In the genomic region with DNA sequence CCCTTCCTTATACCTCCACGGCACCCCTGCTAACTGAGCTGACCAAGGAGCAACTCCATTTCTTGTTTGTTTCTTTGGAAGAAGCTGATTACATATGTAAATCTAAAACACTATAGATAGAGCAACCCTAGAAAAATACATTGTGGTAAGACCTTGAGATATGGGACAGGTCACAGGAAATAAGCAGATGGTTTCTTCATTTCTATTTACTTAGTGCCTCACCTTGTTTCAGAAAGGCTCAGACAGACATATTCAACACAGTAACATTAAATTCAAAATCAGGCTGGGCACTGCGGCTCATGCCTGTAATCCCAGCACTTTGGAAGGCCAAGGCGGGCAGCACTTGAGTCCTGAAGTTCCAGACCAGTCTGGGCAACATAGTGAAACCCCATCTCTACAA, we compare ENCODE assay signal across 22 cellular contexts. TPM values are rescaled to one million over a fixed set of nuclear protein-coding genes. Genes with fewer than 3 reads are reported as not detected.
DNase-seq lines count a peak whose midpoint lies in the region; ATAC-seq lines count a peak whose summit lies in the region.
"Had no signal": no experiment of that assay in that cellular context is flagged by ENCODE, and none has a peak within 500 bp of the region (broad histone marks: within the 10 kb centered on the region; RNA-seq: fewer than 3 reads in every experiment).

No MANE protein-coding gene starts in this region.

- no peak for DNase-seq in CD4-positive, CD25-positive, alpha-beta regulatory T cell
- no peak for DNase-seq in activated T-helper 2 cell treated with anti-CD3 and anti-CD28 coated beads, Interferon-gamma antibody, Interleukin-2, Interleukin-4, amounts not matched to agents 10 μg/mL and 5 μg/mL and 100 μg/mL, durations not matched to agents 14 hours and 24 hours and 36 hours (ENCODE audit: low spot score)
- DNase-seq in naive B cell: no peak
- DNase-seq in COR-L47 (lab: John Stamatoyannopoulos, UW): no peak
- DNase-seq in SW480 (ENCODE audit: low spot score): no peak
- no peak for DNase-seq in HCEC 1CT
- DNase-seq: activated naive CD4-positive, alpha-beta T cell treated with anti-CD3 and anti-CD28 coated beads, Interleukin-2, amount 10 ng/mL, durations not matched to agents 7 days and 5 days; BE2C; DND-41; heart left ventricle; HFFc6; IMR-90; kidney; midbrain; MV-4-11; NCI-H1930; NCI-H510A; SJCRH30; stimulated activated CD4-positive, alpha-beta T cell treated with anti-CD3 and anti-CD28 coated beads, Interleukin-2, amount 100 ng/mL, for 48 hours; tibial artery had no signal

- peak overlapping the region; percentile 42 to 89 (median 72) for H3K27ac Mint-ChIP-seq in CD4-positive, CD25-positive, alpha-beta regulatory T cell
- H3K27ac Mint-ChIP-seq in activated T-helper 2 cell treated with anti-CD3 and anti-CD28 coated beads, Interferon-gamma antibody, Interleukin-2, Interleukin-4, amounts not matched to agents 10 μg/mL and 5 μg/mL and 100 μg/mL, durations not matched to agents 14 hours and 24 hours and 36 hours: peak overlapping the region; percentile 66
- peak overlapping the region; percentile 15 to 92 (median 78) for H3K27ac Mint-ChIP-seq in naive B cell
- H3K27ac Mint-ChIP-seq: activated naive CD4-positive, alpha-beta T cell treated with anti-CD3 and anti-CD28 coated beads, Interleukin-2, amount 10 ng/mL, durations not matched to agents 7 days and 5 days; HFFc6 had no signal

- H3K4me1 Mint-ChIP-seq in CD4-positive, CD25-positive, alpha-beta regulatory T cell: peaks cover 20 to 79% (median 62%) of the 10 kb centered on the region in 4 donors
- peaks cover 43% of the 10 kb centered on the region for H3K4me1 Mint-ChIP-seq in activated T-helper 2 cell treated with anti-CD3 and anti-CD28 coated beads, Interferon-gamma antibody, Interleukin-2, Interleukin-4, amounts not matched to agents 10 μg/mL and 5 μg/mL and 100 μg/mL, durations not matched to agents 14 hours and 24 hours and 36 hours (ENCODE audit: low read depth)
- H3K4me1 Mint-ChIP-seq in naive B cell: peaks cover 43 to 79% (median 78%) of the 10 kb centered on the region in 3 donors

- intact Hi-C loops in activated T-helper 2 cell treated with anti-CD3 and anti-CD28 coated beads, Interferon-gamma antibody, Interleukin-2, Interleukin-4, amounts not matched to agents 10 μg/mL and 5 μg/mL and 100 μg/mL, durations not matched to agents 14 hours and 24 hours and 36 hours (cut with micrococcal nuclease): no loop called here

- no peak overlapping the region for H3K4me3 ChIP-seq in CD4-positive, CD25-positive, alpha-beta regulatory T cell (ENCODE audit: low read depth, low read length)
- H3K4me3 ChIP-seq: heart left ventricle, SJCRH30, tibial artery had no signal

- H3K4me1 ChIP-seq in CD4-positive, CD25-positive, alpha-beta regulatory T cell (ENCODE audit: control insufficient read depth, insufficient read depth, low read length, poor library complexity, severe bottlenecking): peaks cover 14% of the 10 kb centered on the region
- H3K4me1 ChIP-seq: BE2C, SJCRH30 had no signal

- ATAC-seq in CD4-positive, CD25-positive, alpha-beta regulatory T cell (ENCODE audit: low read depth in 2 of 2): peak in 1 of 2 donors; percentile 39
- ATAC-seq in GM18868 (IDR thresholded peaks at IDR 0.05; ENCODE audit: unreplicated experiment): peak; percentile 59
- no peak for ATAC-seq in naive B cell (ENCODE audit: low read depth in 2 of 2)
- no peak for ATAC-seq in HG02588 (IDR thresholded peaks at IDR 0.05; ENCODE audit: unreplicated experiment)

- peak overlapping the region in 3 of 4 donors; percentile 11 to 72 (median 30) for H3K4me3 Mint-ChIP-seq in CD4-positive, CD25-positive, alpha-beta regulatory T cell
- H3K4me3 Mint-ChIP-seq in activated T-helper 2 cell treated with anti-CD3 and anti-CD28 coated beads, Interferon-gamma antibody, Interleukin-2, Interleukin-4, amounts not matched to agents 10 μg/mL and 5 μg/mL and 100 μg/mL, durations not matched to agents 14 hours and 24 hours and 36 hours (ENCODE audit: low read depth): no peak overlapping the region
- H3K4me3 Mint-ChIP-seq in naive B cell: no peak overlapping the region
- H3K4me3 Mint-ChIP-seq: activated naive CD4-positive, alpha-beta T cell treated with anti-CD3 and anti-CD28 coated beads, Interleukin-2, amount 10 ng/mL, durations not matched to agents 7 days and 5 days; HFFc6 had no signal

- H3K27me3 ChIP-seq in CD4-positive, CD25-positive, alpha-beta regulatory T cell (ENCODE audit: control insufficient read depth, insufficient read depth, low read length): no peaks in the 10 kb centered on the region
- H3K27me3 ChIP-seq: BE2C, heart left ventricle, SJCRH30, tibial artery had no signal

- peaks cover 61% of the 10 kb centered on the region for H3K36me3 Mint-ChIP-seq in CD4-positive, CD25-positive, alpha-beta regulatory T cell
- H3K36me3 Mint-ChIP-seq in activated T-helper 2 cell treated with anti-CD3 and anti-CD28 coated beads, Interferon-gamma antibody, Interleukin-2, Interleukin-4, amounts not matched to agents 10 μg/mL and 5 μg/mL and 100 μg/mL, durations not matched to agents 14 hours and 24 hours and 36 hours (ENCODE audit: low read depth): peaks cover 67% of the 10 kb centered on the region
- peaks cover 23 to 42% of the 10 kb centered on the region in 2 donors for H3K36me3 Mint-ChIP-seq in naive B cell

- peak overlapping the region; percentile 42 for H3K27ac ChIP-seq in CD4-positive, CD25-positive, alpha-beta regulatory T cell (ENCODE audit: insufficient read depth, low read length, poor library complexity, severe bottlenecking)
- H3K27ac ChIP-seq: SJCRH30, tibial artery had no signal

- H3K36me3 ChIP-seq in CD4-positive, CD25-positive, alpha-beta regulatory T cell (ENCODE audit: control insufficient read depth, insufficient read depth, low read length): peaks cover 51% of the 10 kb centered on the region
- H3K36me3 ChIP-seq: SJCRH30 had no signal

- H3K27me3 Mint-ChIP-seq in CD4-positive, CD25-positive, alpha-beta regulatory T cell: no peaks in the 10 kb centered on the region
- no peaks in the 10 kb centered on the region for H3K27me3 Mint-ChIP-seq in activated T-helper 2 cell treated with anti-CD3 and anti-CD28 coated beads, Interferon-gamma antibody, Interleukin-2, Interleukin-4, amounts not matched to agents 10 μg/mL and 5 μg/mL and 100 μg/mL, durations not matched to agents 14 hours and 24 hours and 36 hours (ENCODE audit: low read depth)
- H3K27me3 Mint-ChIP-seq in naive B cell: no peaks in the 10 kb centered on the region
- H3K27me3 Mint-ChIP-seq: activated naive CD4-positive, alpha-beta T cell treated with anti-CD3 and anti-CD28 coated beads, Interleukin-2, amount 10 ng/mL, durations not matched to agents 7 days and 5 days had no signal

- peaks cover 0 to 4% (median 0%) of the 10 kb centered on the region in 7 donors for H3K9me3 Mint-ChIP-seq in CD4-positive, CD25-positive, alpha-beta regulatory T cell
- peaks cover 5% of the 10 kb centered on the region for H3K9me3 Mint-ChIP-seq in activated T-helper 2 cell treated with anti-CD3 and anti-CD28 coated beads, Interferon-gamma antibody, Interleukin-2, Interleukin-4, amounts not matched to agents 10 μg/mL and 5 μg/mL and 100 μg/mL, durations not matched to agents 14 hours and 24 hours and 36 hours
- H3K9me3 Mint-ChIP-seq in naive B cell: peaks cover 0 to 5% (median 2%) of the 10 kb centered on the region in 7 donors

- no peaks in the 10 kb centered on the region for H3K9me3 ChIP-seq in CD4-positive, CD25-positive, alpha-beta regulatory T cell (ENCODE audit: control insufficient read depth in 2 of 2, low read length in 2 of 2)

RNA-seq across cellular contexts. Expression of gene IRF2, which starts 47.3 kb away (rescaled TPM):
- total RNA-seq in CD4-positive, CD25-positive, alpha-beta regulatory T cell: 63.4 TPM
- 100 to 1,000 TPM in 2 of 4 donors, 10 to 100 TPM in 2; 96.8 to 112 (median 102) TPM for polyA plus RNA-seq in CD4-positive, CD25-positive, alpha-beta regulatory T cell
- total RNA-seq in activated T-helper 2 cell treated with anti-CD3 and anti-CD28 coated beads, Interferon-gamma antibody, Interleukin-2, Interleukin-4, amounts not matched to agents 10 μg/mL and 5 μg/mL and 100 μg/mL, durations not matched to agents 14 hours and 24 hours and 36 hours: 47.6 and 53.2 TPM in 2 replicates
- polyA plus RNA-seq in naive B cell (ENCODE audit: low read depth in 6 of 6): 100 to 1,000 TPM; 119 to 174 (median 151) TPM

Comparison
In these comparisons a context has a peak if more than half of its experiments do, and no peak if none do; other contexts are left out.
1. H3K4me3 Mint-ChIP-seq: peak in CD4-positive, CD25-positive, alpha-beta regulatory T cell (3 of 4); none in activated T-helper 2 cell treated with anti-CD3 and anti-CD28 coated beads, Interferon-gamma antibody, Interleukin-2, Interleukin-4, amounts not matched to agents 10 μg/mL and 5 μg/mL and 100 μg/mL, durations not matched to agents 14 hours and 24 hours and 36 hours (single experiment) and naive B cell (0 of 8).
2. Peak in every context shown above with its lines, with median percentiles within 50 percentile points of each other: H3K27ac Mint-ChIP-seq.